Comparison of ENCODE assay signal across 8 cellular contexts in genomic region chrX:56563231-56564116, GRCh38.
A peak's percentile ranks its signal among the peaks of the same experiment; 100 is the strongest.
DNase-seq lines count a peak whose midpoint lies in the region; TF ChIP-seq lines count a peak whose summit lies in the region.

Gene UBQLN2, plus strand, starts transcription at chrX:56563627. Its CDS starts 247 bp downstream, at chrX:56563874.

- peak within 1 kb of the TSS; percentile 95 for H3K4me3 Mint-ChIP-seq in activated naive CD8-positive, alpha-beta T cell

- peak within 1 kb of the TSS; percentile 80 for H2AFZ ChIP-seq in parathyroid adenoma

- TF ChIP-seq CTCF in HEK293 (tag by site-specific recombination; IDR thresholded peaks at IDR 0.05) (peak; percentile 61), parathyroid adenoma (IDR thresholded peaks at IDR 0.05) (peak; percentile 19), tibial artery (IDR thresholded peaks at IDR 0.05) (no peak)

- H3K9me3 ChIP-seq in HEK293 (ENCODE audit: control insufficient read depth, insufficient read depth, low read depth, low read length) (no peaks in the 10 kb centered on the region; the same call in 1 of the 2 replicates), parathyroid adenoma (ENCODE audit: control insufficient read depth, low read length) (no peaks in the 10 kb centered on the region), tibial artery (no peaks in the 10 kb centered on the region)

- H3K4me2 ChIP-seq in parathyroid adenoma (ENCODE audit: low read length): peak within 1 kb of the TSS; percentile 82

- H3K4me3 ChIP-seq in HEK293 (ENCODE audit: low read depth, low read length): peak within 1 kb of the TSS; percentile 65
- peak within 1 kb of the TSS; percentile 76 for H3K4me3 ChIP-seq in parathyroid adenoma (ENCODE audit: low read depth, low read length)
- peak within 1 kb of the TSS; percentile 59 to 80 for H3K4me3 ChIP-seq in tibial artery

- H3K4me1 ChIP-seq in HEK293 (ENCODE audit: control insufficient read depth, insufficient read depth, low read length) (no peaks in the 10 kb centered on the region), parathyroid adenoma (peaks cover 2% of the 10 kb centered on the region), tibial artery (peaks cover 0 to 31% (median 3%) of the 10 kb centered on the region in 4 donors)

- peaks cover 9% of the 10 kb centered on the region for H3K79me2 ChIP-seq in parathyroid adenoma

- intact Hi-C loops in head of caudate nucleus (cut with DNase I) (no loop called here), tibial artery (cut with DNase I; ENCODE audit: low total_unique reads) (no loop called here)

- H3K27me3 ChIP-seq in parathyroid adenoma (ENCODE audit: control insufficient read depth, insufficient read depth, low read length): no peaks in the 10 kb centered on the region
- no peaks in the 10 kb centered on the region for H3K27me3 ChIP-seq in tibial artery

- POLR2A ChIA-PET in HEK293 (lab: Yijun Ruan, JAX): no interaction called here

- no peaks in the 10 kb centered on the region for H3K27me3 Mint-ChIP-seq in activated naive CD8-positive, alpha-beta T cell

- peak within 1 kb of the TSS; percentile 98 for H3K27ac Mint-ChIP-seq in activated naive CD8-positive, alpha-beta T cell

- H3K27ac ChIP-seq in HEK293 (ENCODE audit: extremely low read depth, low read depth, low read length) (peak within 1 kb of the TSS; percentile 93), parathyroid adenoma (peak within 1 kb of the TSS; percentile 98), tibial artery (peak within 1 kb of the TSS; percentile 93 to 100)

- H3K36me3 ChIP-seq in HEK293 (ENCODE audit: control insufficient read depth in 2 of 2, insufficient read depth in 1 of 2, low read length in 2 of 2): peaks cover 8 to 18% of the 10 kb centered on the region in 2 experiments; a peak in 2 of 3 replicates
- H3K36me3 ChIP-seq in parathyroid adenoma (ENCODE audit: control insufficient read depth, insufficient read depth, low read length): no peaks in the 10 kb centered on the region
- H3K36me3 ChIP-seq in tibial artery: no peaks in the 10 kb centered on the region

- H3K36me3 Mint-ChIP-seq in activated naive CD8-positive, alpha-beta T cell: peaks cover 3% of the 10 kb centered on the region

- CTCF ChIA-PET in HEK293 (lab: Yijun Ruan, JAX): interaction anchor here (0.7 kb wide), 1 partner anchor 738 kb away, joined by 3 read pairs; no protein-coding TSS in a partner anchor

- peaks cover 23% of the 10 kb centered on the region for H3K4me1 Mint-ChIP-seq in activated naive CD8-positive, alpha-beta T cell (ENCODE audit: low read depth)

- H3K9me3 Mint-ChIP-seq in activated naive CD8-positive, alpha-beta T cell (ENCODE audit: low read depth): no peaks in the 10 kb centered on the region

- DNase-seq in GM03348 (ENCODE audit: low spot score): peak; percentile 78
- DNase-seq in NAMALWA (ENCODE audit: low spot score): peak; percentile 82
- peak; percentile 36 for DNase-seq in SKM-1 treated with dmso at 0.1 percent for 144 hours (lab: John Stamatoyannopoulos, UW; ENCODE audit: unreplicated experiment)
- peak; percentile 57 to 93 (median 84) for DNase-seq in head of caudate nucleus
- DNase-seq in tibial artery: peak; percentile 74 to 87

- H3K9ac ChIP-seq in parathyroid adenoma: peak within 1 kb of the TSS; percentile 94

TF ChIP-seq in HEK293, 187 proteins besides CTCF, POLR2A, EP300 and RAD21 (continues in another document):
- TF ChIP-seq ZNF302 (tag by site-specific recombination; IDR thresholded peaks at IDR 0.05; ENCODE audit: low read depth) (no peak), ZNF37A (tag by site-specific recombination; IDR thresholded peaks at IDR 0.05) (no peak), ZNF48 (tag by site-specific recombination; IDR thresholded peaks at IDR 0.05) (no peak), SP3 (tag by site-specific recombination; IDR thresholded peaks at IDR 0.05) (peak; percentile 71), ZNF580 (tag by site-specific recombination; IDR thresholded peaks at IDR 0.05) (no peak), KLF8 (tag by site-specific recombination; IDR thresholded peaks at IDR 0.05) (peak; percentile 82; the same call in 1 of the 2 replicates), ZNF473 (tag by site-specific recombination; IDR thresholded peaks at IDR 0.05) (no peak), ZNF292 (tag by site-specific recombination; IDR thresholded peaks at IDR 0.05; ENCODE audit: borderline replicate concordance, low read depth) (no peak), KLF16 (tag by site-specific recombination; IDR thresholded peaks at IDR 0.05) (peak; percentile 67; the same call in 1 of the 2 replicates), ZNF155 (tag by site-specific recombination; IDR thresholded peaks at IDR 0.05) (no peak), ZBTB7A (tag by site-specific recombination; IDR thresholded peaks at IDR 0.05; ENCODE audit: low read depth) (no peak), INSM2 (tag by site-specific recombination; IDR thresholded peaks at IDR 0.05) (no peak), ZNF132 (tag by site-specific recombination; IDR thresholded peaks at IDR 0.05; ENCODE audit: borderline replicate concordance) (no peak), BCL6B (tag by site-specific recombination; IDR thresholded peaks at IDR 0.05) (no peak), ZNF174 (tag by site-specific recombination; IDR thresholded peaks at IDR 0.05) (no peak), ZNF140 (tag by site-specific recombination; IDR thresholded peaks at IDR 0.05) (no peak), ZNF521 (tag by site-specific recombination; IDR thresholded peaks at IDR 0.05) (no peak), ZXDB (tag by site-specific recombination; IDR thresholded peaks at IDR 0.05) (peak; percentile 68), ZNF10 (tag by site-specific recombination; IDR thresholded peaks at IDR 0.05) (0 out of 2 replicates have a peak, but pooled peaks have one; percentile 48), ZNF391 (tag by site-specific recombination; IDR thresholded peaks at IDR 0.05; ENCODE audit: borderline replicate concordance, low read depth) (no peak), ZNF518A (tag by site-specific recombination; conservative IDR thresholded peaks at IDR 0.05; ENCODE audit: low read depth) (no peak)

Comparison
In these comparisons a context has a peak if more than half of its experiments do, and no peak if none do; other contexts are left out.
1. Peak in every context shown above with its lines: DNase-seq, H3K4me3 ChIP-seq and H3K27ac ChIP-seq.
2. CTCF ChIP-seq: peak in HEK293 (single experiment) and parathyroid adenoma (single experiment); none in tibial artery (0 of 2).